Comparison of ENCODE assay signal across 8 cellular contexts in genomic region chr6:29749668-29750067, GRCh38. TPM values are rescaled to one million over a fixed set of nuclear protein-coding genes. Genes with fewer than 3 reads are reported as not detected.
DNase-seq lines count a peak whose midpoint lies in the region; ATAC-seq, FAIRE-seq and TF ChIP-seq lines count a peak whose summit lies in the region.

No MANE protein-coding gene starts in this region.

- intact Hi-C loops in activated CD4-positive, alpha-beta T cell treated with anti-CD3 and anti-CD28 coated beads for 36 hours (cut with DNase I, micrococcal nuclease) = loop anchor here in 1 of 2 experiments (5.0 kb wide), 1 partner anchor 88 kb away; no protein-coding TSS in a partner anchor
- intact Hi-C loops in activated T-helper 2 cell treated with anti-CD3 and anti-CD28 coated beads, Interferon-gamma antibody, Interleukin-2, Interleukin-4, amounts not matched to agents 10 μg/mL and 5 μg/mL and 100 μg/mL, durations not matched to agents 14 hours and 24 hours and 36 hours (cut with micrococcal nuclease) = loop anchor here (5.0 kb wide), 1 partner anchor 88 kb away; no protein-coding TSS in a partner anchor
- intact Hi-C loops in kidney (cut with DNase I) = no loop called here
- intact Hi-C loops in stomach (cut with DNase I; ENCODE audit: low total_unique reads) = no loop called here

- H3K36me3 ChIP-seq in kidney (ENCODE audit: control insufficient read depth in 1 of 2, insufficient read depth in 2 of 2, low read length in 2 of 2) = no peaks in the 10 kb centered on the region
- H3K36me3 ChIP-seq in stomach = peaks cover 0 to 3% (median 0%) of the 10 kb centered on the region in 4 donors

- CTCF ChIA-PET in activated CD4-positive, alpha-beta T cell treated with anti-CD3 and anti-CD28 coated beads for 36 hours (lab: Charles Lee) = interaction anchor here (0.7 to 8.8 kb wide), 12 partner anchors 9 to 287 kb away, joined by 3 to 94 read pairs (median 4); no protein-coding TSS in a partner anchor

- peaks cover 30% of the 10 kb centered on the region for H3K4me1 Mint-ChIP-seq in activated CD4-positive, alpha-beta T cell treated with anti-CD3 and anti-CD28 coated beads for 36 hours
- H3K4me1 Mint-ChIP-seq in activated T-helper 2 cell treated with anti-CD3 and anti-CD28 coated beads, Interferon-gamma antibody, Interleukin-2, Interleukin-4, amounts not matched to agents 10 μg/mL and 5 μg/mL and 100 μg/mL, durations not matched to agents 14 hours and 24 hours and 36 hours (ENCODE audit: low read depth) = peaks cover 41% of the 10 kb centered on the region

- H3K9me3 ChIP-seq in kidney (ENCODE audit: control insufficient read depth in 1 of 2, low read length in 2 of 2) = no peaks in the 10 kb centered on the region
- H3K9me3 ChIP-seq in stomach = no peaks in the 10 kb centered on the region

- H3K36me3 Mint-ChIP-seq in activated CD4-positive, alpha-beta T cell treated with anti-CD3 and anti-CD28 coated beads for 36 hours (ENCODE audit: low read depth) = no peaks in the 10 kb centered on the region
- peaks cover 4% of the 10 kb centered on the region for H3K36me3 Mint-ChIP-seq in activated T-helper 2 cell treated with anti-CD3 and anti-CD28 coated beads, Interferon-gamma antibody, Interleukin-2, Interleukin-4, amounts not matched to agents 10 μg/mL and 5 μg/mL and 100 μg/mL, durations not matched to agents 14 hours and 24 hours and 36 hours (ENCODE audit: low read depth)

- H3K27me3 Mint-ChIP-seq in activated CD4-positive, alpha-beta T cell treated with anti-CD3 and anti-CD28 coated beads for 36 hours = no peaks in the 10 kb centered on the region
- H3K27me3 Mint-ChIP-seq in activated T-helper 2 cell treated with anti-CD3 and anti-CD28 coated beads, Interferon-gamma antibody, Interleukin-2, Interleukin-4, amounts not matched to agents 10 μg/mL and 5 μg/mL and 100 μg/mL, durations not matched to agents 14 hours and 24 hours and 36 hours (ENCODE audit: low read depth) = no peaks in the 10 kb centered on the region

- no peaks in the 10 kb centered on the region for H3K27me3 ChIP-seq in stomach

- peak overlapping the region; percentile 95 for H3K4me3 Mint-ChIP-seq in activated CD4-positive, alpha-beta T cell treated with anti-CD3 and anti-CD28 coated beads for 36 hours
- peak overlapping the region; percentile 100 for H3K4me3 Mint-ChIP-seq in activated T-helper 2 cell treated with anti-CD3 and anti-CD28 coated beads, Interferon-gamma antibody, Interleukin-2, Interleukin-4, amounts not matched to agents 10 μg/mL and 5 μg/mL and 100 μg/mL, durations not matched to agents 14 hours and 24 hours and 36 hours (ENCODE audit: low read depth)

- ATAC-seq in activated CD4-positive, alpha-beta T cell treated with anti-CD3 and anti-CD28 coated beads for 36 hours = no peak

- TF ChIP-seq EP300 in stomach (IDR thresholded peaks at IDR 0.05) = no peak

- no peak for DNase-seq in activated CD4-positive, alpha-beta T cell treated with anti-CD3 and anti-CD28 coated beads for 36 hours
- no peak for DNase-seq in activated CD4-positive, alpha-beta T cell treated with anti-CD3 and anti-CD28 coated beads for 1 hour
- no peak for DNase-seq in activated T-helper 2 cell treated with anti-CD3 and anti-CD28 coated beads, Interferon-gamma antibody, Interleukin-2, Interleukin-4, amounts not matched to agents 10 μg/mL and 5 μg/mL and 100 μg/mL, durations not matched to agents 14 hours and 24 hours and 36 hours (ENCODE audit: low spot score)
- DNase-seq in kidney (no peak), stomach (no peak), NOMO-1 (lab: John Stamatoyannopoulos, UW; ENCODE audit: unreplicated experiment in 2 of 2) (no peak), NCI-H128 (lab: John Stamatoyannopoulos, UW; ENCODE audit: unreplicated experiment) (no peak), GM19239 (ENCODE audit: insufficient read length, low spot score) (no peak)

- H3K9ac ChIP-seq in kidney (ENCODE audit: low read length in 2 of 2) = peak overlapping the region; percentile 32 to 54

- FAIRE-seq in kidney (lab: Jason Lieb, UNC) (no peak), GM19239 (lab: Jason Lieb, UNC) (no peak)

- 49 to 60% (median 54%) methylated on average over 5 of the region's 5 CpGs for WGBS in stomach, 5 donors

- H3K4me3 ChIP-seq in kidney (ENCODE audit: low read length in 2 of 2) (peak overlapping the region in 1 of 2 donors; percentile 87), stomach (peak overlapping the region; percentile 70 to 83 (median 76))

- H3K4me1 ChIP-seq in kidney (ENCODE audit: control insufficient read depth in 1 of 2, insufficient read depth in 1 of 2, low read depth in 1 of 2, low read length in 2 of 2) (peaks cover 5 to 12% of the 10 kb centered on the region in 2 donors), stomach (peaks cover 23 to 40% (median 30%) of the 10 kb centered on the region in 4 donors)

- H3K9me3 Mint-ChIP-seq in activated CD4-positive, alpha-beta T cell treated with anti-CD3 and anti-CD28 coated beads for 36 hours (ENCODE audit: low read depth) = no peaks in the 10 kb centered on the region
- no peaks in the 10 kb centered on the region for H3K9me3 Mint-ChIP-seq in activated T-helper 2 cell treated with anti-CD3 and anti-CD28 coated beads, Interferon-gamma antibody, Interleukin-2, Interleukin-4, amounts not matched to agents 10 μg/mL and 5 μg/mL and 100 μg/mL, durations not matched to agents 14 hours and 24 hours and 36 hours

- H3K27ac ChIP-seq in kidney (ENCODE audit: low read depth in 2 of 2, low read length in 2 of 2) (no peak overlapping the region), stomach (peak overlapping the region in 4 of 5 donors; percentile 43 to 84 (median 70))

- TF ChIP-seq CTCF in kidney (IDR thresholded peaks at IDR 0.05; ENCODE audit: borderline replicate concordance, extremely low read depth, insufficient read depth) (no peak), stomach (IDR thresholded peaks at IDR 0.05) (no peak)

- POLR2A ChIA-PET in activated CD4-positive, alpha-beta T cell treated with anti-CD3 and anti-CD28 coated beads for 36 hours (lab: Charles Lee) = interaction anchor here (0.6 kb wide), 1 partner anchor 1254 kb away, joined by 3 read pairs; no protein-coding TSS in a partner anchor

- no peak for TF ChIP-seq POLR2A in stomach (IDR thresholded peaks at IDR 0.05)

- peak overlapping the region; percentile 18 for H3K27ac Mint-ChIP-seq in activated CD4-positive, alpha-beta T cell treated with anti-CD3 and anti-CD28 coated beads for 36 hours
- peak overlapping the region; percentile 62 for H3K27ac Mint-ChIP-seq in activated T-helper 2 cell treated with anti-CD3 and anti-CD28 coated beads, Interferon-gamma antibody, Interleukin-2, Interleukin-4, amounts not matched to agents 10 μg/mL and 5 μg/mL and 100 μg/mL, durations not matched to agents 14 hours and 24 hours and 36 hours

RNA-seq across cellular contexts. Expression of gene HLA-F, which starts 26.4 kb away (rescaled TPM):
- 100 to 1,000 TPM; 216 to 229 TPM for total RNA-seq in activated CD4-positive, alpha-beta T cell treated with anti-CD3 and anti-CD28 coated beads for 36 hours
- 266 and 278 TPM in 2 replicates for total RNA-seq in activated T-helper 2 cell treated with anti-CD3 and anti-CD28 coated beads, Interferon-gamma antibody, Interleukin-2, Interleukin-4, amounts not matched to agents 10 μg/mL and 5 μg/mL and 100 μg/mL, durations not matched to agents 14 hours and 24 hours and 36 hours
- total RNA-seq in kidney (87.8 TPM), stomach (100 to 1,000 TPM in 3 of 5 donors, 10 to 100 TPM in 2; 32.7 to 115 (median 108) TPM)
- polyA plus RNA-seq in kidney (ENCODE audit: insufficient read depth, low read depth, low replicate concordance) (52.1 TPM), stomach (100 to 1,000 TPM in 1 of 3 donors, 10 to 100 TPM in 2; 17.2 to 164 (median 44.4) TPM)

Comparison
In these comparisons a context has a peak if more than half of its experiments do, and no peak if none do; other contexts are left out.
1. H3K27ac ChIP-seq: peak in stomach (4 of 5); none in kidney (0 of 2).